1 cellular context compared by ENCODE assay signal in the genomic region with DNA sequence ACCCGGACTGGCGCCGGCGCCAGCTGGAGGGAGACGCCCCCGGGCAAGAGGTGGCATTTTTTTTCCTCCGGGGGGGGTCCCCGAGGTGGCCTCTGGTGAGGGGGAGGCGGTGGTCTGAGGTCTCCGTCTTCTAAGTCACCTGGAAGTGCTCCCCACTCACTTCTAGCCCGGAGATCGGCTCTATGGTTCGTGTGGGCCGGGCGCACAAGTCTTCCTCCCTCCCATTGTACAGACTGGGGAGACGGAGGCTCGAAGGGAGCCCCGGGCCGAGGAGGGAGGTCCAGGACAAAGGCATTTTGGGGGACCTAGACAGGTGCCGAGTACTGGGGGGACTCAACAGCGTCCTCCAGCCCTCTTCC.
TF ChIP-seq lines count a peak whose summit lies in the region.

No MANE protein-coding gene starts in this region.

TF ChIP-seq in K562, 482 proteins besides CTCF, POLR2A, EP300 and RAD21 (continued from another document):
- TF ChIP-seq, protein P1, sequence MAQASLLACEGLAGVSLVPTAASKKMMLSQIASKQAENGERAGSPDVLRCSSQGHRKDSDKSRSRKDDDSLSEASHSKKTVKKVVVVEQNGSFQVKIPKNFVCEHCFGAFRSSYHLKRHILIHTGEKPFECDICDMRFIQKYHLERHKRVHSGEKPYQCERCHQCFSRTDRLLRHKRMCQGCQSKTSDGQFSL (CRISPR knock-in tag; IDR thresholded peaks at IDR 0.05): no peak
- TF ChIP-seq, protein P1 (tag; IDR thresholded peaks at IDR 0.05): 0 out of 4 replicates have a peak, but pooled peaks of 1 of the 2 experiments have one; percentile 19
- TF ChIP-seq JUNB (CRISPR knock-in tag; conservative IDR thresholded peaks at IDR 0.05): no peak
- TF ChIP-seq, protein P2, sequence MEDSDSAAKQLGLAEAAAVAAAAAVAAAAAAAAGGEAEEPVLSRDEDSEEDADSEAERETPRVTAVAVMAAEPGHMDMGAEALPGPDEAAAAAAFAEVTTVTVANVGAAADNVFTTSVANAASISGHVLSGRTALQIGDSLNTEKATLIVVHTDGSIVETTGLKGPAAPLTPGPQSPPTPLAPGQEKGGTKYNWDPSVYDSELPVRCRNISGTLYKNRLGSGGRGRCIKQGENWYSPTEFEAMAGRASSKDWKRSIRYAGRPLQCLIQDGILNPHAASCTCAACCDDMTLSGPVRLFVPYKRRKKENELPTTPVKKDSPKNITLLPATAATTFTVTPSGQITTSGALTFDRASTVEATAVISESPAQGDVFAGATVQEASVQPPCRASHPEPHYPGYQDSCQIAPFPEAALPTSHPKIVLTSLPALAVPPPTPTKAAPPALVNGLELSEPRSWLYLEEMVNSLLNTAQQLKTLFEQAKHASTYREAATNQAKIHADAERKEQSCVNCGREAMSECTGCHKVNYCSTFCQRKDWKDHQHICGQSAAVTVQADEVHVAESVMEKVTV (CRISPR knock-in tag; IDR thresholded peaks at IDR 0.05): no peak
- peak; percentile 44; the same call in 1 of the 2 replicates for TF ChIP-seq ZNF263 (CRISPR knock-in tag; IDR thresholded peaks at IDR 0.05; ENCODE audit: borderline replicate concordance)
- TF ChIP-seq SP1 (CRISPR knock-in tag; IDR thresholded peaks at IDR 0.05): peak; percentile 49
- TF ChIP-seq CHCHD3 (CRISPR knock-in tag; IDR thresholded peaks at IDR 0.05): no peak
- peak; percentile 4 for TF ChIP-seq PCBP1 (IDR thresholded peaks at IDR 0.05; ENCODE audit: low read depth, low read length, poor library complexity, severe bottlenecking)
- peak; percentile 2 for TF ChIP-seq POLR2B (IDR thresholded peaks at IDR 0.05; ENCODE audit: low read depth, partially characterized antibody)
- TF ChIP-seq HDAC2 (IDR thresholded peaks at IDR 0.05): peak; percentile 69; the same call in 1 of the 2 replicates
- TF ChIP-seq NFRKB (IDR thresholded peaks at IDR 0.05; ENCODE audit: low read depth): peak; percentile 57; the same call in 1 of the 2 replicates
- TF ChIP-seq, protein P3, sequence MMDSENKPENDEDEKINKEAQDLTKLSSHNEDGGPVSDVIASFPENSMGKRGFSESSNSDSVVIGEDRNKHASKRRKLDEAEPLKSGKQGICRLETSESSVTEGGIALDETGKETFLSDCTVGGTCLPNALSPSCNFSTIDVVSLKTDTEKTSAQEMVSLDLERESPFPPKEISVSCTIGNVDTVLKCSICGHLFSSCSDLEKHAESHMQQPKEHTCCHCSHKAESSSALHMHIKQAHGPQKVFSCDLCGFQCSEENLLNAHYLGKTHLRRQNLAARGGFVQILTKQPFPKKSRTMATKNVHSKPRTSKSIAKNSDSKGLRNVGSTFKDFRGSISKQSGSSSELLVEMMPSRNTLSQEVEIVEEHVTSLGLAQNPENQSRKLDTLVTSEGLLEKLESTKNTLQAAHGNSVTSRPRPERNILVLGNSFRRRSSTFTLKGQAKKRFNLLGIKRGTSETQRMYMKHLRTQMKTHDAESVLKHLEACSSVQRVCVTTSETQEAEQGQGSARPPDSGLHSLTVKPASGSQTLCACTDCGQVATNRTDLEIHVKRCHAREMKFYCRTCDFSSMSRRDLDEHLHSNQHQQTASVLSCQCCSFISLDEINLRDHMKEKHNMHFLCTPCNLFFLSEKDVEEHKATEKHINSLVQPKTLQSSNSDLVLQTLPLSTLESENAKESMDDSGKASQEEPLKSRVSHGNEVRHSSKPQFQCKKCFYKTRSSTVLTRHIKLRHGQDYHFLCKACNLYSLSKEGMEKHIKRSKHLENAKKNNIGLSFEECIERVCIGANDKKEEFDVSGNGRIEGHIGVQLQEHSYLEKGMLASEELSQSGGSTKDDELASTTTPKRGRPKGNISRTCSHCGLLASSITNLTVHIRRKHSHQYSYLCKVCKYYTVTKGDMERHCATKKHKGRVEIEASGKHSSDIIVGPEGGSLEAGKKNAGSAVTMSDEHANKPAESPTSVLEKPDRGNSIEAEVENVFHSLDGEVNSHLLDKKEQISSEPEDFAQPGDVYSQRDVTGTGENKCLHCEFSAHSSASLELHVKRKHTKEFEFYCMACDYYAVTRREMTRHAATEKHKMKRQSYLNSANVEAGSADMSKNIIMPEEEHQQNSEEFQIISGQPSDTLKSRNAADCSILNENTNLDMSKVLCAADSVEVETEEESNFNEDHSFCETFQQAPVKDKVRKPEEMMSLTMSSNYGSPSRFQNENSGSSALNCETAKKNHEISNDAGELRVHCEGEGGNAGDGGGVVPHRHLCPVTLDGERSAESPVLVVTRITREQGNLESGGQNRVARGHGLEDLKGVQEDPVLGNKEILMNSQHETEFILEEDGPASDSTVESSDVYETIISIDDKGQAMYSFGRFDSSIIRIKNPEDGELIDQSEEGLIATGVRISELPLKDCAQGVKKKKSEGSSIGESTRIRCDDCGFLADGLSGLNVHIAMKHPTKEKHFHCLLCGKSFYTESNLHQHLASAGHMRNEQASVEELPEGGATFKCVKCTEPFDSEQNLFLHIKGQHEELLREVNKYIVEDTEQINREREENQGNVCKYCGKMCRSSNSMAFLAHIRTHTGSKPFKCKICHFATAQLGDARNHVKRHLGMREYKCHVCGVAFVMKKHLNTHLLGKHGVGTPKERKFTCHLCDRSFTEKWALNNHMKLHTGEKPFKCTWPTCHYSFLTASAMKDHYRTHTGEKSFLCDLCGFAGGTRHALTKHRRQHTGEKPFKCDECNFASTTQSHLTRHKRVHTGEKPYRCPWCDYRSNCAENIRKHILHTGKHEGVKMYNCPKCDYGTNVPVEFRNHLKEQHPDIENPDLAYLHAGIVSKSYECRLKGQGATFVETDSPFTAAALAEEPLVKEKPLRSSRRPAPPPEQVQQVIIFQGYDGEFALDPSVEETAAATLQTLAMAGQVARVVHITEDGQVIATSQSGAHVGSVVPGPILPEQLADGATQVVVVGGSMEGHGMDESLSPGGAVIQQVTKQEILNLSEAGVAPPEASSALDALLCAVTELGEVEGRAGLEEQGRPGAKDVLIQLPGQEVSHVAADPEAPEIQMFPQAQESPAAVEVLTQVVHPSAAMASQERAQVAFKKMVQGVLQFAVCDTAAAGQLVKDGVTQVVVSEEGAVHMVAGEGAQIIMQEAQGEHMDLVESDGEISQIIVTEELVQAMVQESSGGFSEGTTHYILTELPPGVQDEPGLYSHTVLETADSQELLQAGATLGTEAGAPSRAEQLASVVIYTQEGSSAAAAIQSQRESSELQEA (IDR thresholded peaks at IDR 0.05; ENCODE audit: low read depth): peak; percentile 34; the same call in 1 of the 2 replicates
- peak; percentile 49; the same call in 1 of the 2 replicates for TF ChIP-seq SMARCA5 (IDR thresholded peaks at IDR 0.05)
- no peak for TF ChIP-seq ZC3H11A (IDR thresholded peaks at IDR 0.05; ENCODE audit: low read depth, low read length)
- TF ChIP-seq, protein P4, sequence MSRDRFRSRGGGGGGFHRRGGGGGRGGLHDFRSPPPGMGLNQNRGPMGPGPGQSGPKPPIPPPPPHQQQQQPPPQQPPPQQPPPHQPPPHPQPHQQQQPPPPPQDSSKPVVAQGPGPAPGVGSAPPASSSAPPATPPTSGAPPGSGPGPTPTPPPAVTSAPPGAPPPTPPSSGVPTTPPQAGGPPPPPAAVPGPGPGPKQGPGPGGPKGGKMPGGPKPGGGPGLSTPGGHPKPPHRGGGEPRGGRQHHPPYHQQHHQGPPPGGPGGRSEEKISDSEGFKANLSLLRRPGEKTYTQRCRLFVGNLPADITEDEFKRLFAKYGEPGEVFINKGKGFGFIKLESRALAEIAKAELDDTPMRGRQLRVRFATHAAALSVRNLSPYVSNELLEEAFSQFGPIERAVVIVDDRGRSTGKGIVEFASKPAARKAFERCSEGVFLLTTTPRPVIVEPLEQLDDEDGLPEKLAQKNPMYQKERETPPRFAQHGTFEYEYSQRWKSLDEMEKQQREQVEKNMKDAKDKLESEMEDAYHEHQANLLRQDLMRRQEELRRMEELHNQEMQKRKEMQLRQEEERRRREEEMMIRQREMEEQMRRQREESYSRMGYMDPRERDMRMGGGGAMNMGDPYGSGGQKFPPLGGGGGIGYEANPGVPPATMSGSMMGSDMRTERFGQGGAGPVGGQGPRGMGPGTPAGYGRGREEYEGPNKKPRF (IDR thresholded peaks at IDR 0.05; ENCODE audit: low read depth, low read length): no peak
- no peak for TF ChIP-seq RBFOX2 (IDR thresholded peaks at IDR 0.05; ENCODE audit: low read depth, low read length)
- peak in 1 of 2 experiments; percentile 23; a peak in 1 of 4 replicates for TF ChIP-seq RCOR1 (IDR thresholded peaks at IDR 0.05; ENCODE audit: borderline replicate concordance in 1 of 2, low read depth in 2 of 2, low read length in 2 of 2)
- 0 out of 2 replicates have a peak, but pooled peaks have one; percentile 30 for TF ChIP-seq GABPB1 (CRISPR knock-in tag; IDR thresholded peaks at IDR 0.05)
- TF ChIP-seq NCOA2 (IDR thresholded peaks at IDR 0.05; ENCODE audit: partially characterized antibody in 2 of 2): no peak
- TF ChIP-seq SIN3A (IDR thresholded peaks at IDR 0.05; ENCODE audit: borderline replicate concordance in 2 of 2, control insufficient read depth in 1 of 2, low read depth in 2 of 2, low read length in 2 of 2): peak in 1 of 2 experiments; percentile 32; a peak in 1 of 4 replicates
- TF ChIP-seq BCOR (IDR thresholded peaks at IDR 0.05): peak; percentile 89
- TF ChIP-seq HDAC1 (IDR thresholded peaks at IDR 0.05): peak in 1 of 2 experiments; percentile 11; a peak in 1 of 4 replicates
- peak; percentile 4 for TF ChIP-seq BRD9 (IDR thresholded peaks at IDR 0.05; ENCODE audit: low read depth, partially characterized antibody)
- TF ChIP-seq BRD4 (IDR thresholded peaks at IDR 0.05): 0 out of 2 replicates have a peak, but pooled peaks have one; percentile 14
- TF ChIP-seq GABPA (tag; conservative IDR thresholded peaks at IDR 0.05; ENCODE audit: low read depth): 0 out of 2 replicates have a peak, but pooled peaks have one; percentile 6
- peak; percentile 17 for TF ChIP-seq PHF20 (IDR thresholded peaks at IDR 0.05; ENCODE audit: partially characterized antibody)
- peak; percentile 59 for TF ChIP-seq DACH1 (IDR thresholded peaks at IDR 0.05; ENCODE audit: partially characterized antibody)
- peak; percentile 26; the same call in 1 of the 2 replicates for TF ChIP-seq PHF8 (IDR thresholded peaks at IDR 0.05; ENCODE audit: borderline replicate concordance, low read length)
- TF ChIP-seq, protein P5, sequence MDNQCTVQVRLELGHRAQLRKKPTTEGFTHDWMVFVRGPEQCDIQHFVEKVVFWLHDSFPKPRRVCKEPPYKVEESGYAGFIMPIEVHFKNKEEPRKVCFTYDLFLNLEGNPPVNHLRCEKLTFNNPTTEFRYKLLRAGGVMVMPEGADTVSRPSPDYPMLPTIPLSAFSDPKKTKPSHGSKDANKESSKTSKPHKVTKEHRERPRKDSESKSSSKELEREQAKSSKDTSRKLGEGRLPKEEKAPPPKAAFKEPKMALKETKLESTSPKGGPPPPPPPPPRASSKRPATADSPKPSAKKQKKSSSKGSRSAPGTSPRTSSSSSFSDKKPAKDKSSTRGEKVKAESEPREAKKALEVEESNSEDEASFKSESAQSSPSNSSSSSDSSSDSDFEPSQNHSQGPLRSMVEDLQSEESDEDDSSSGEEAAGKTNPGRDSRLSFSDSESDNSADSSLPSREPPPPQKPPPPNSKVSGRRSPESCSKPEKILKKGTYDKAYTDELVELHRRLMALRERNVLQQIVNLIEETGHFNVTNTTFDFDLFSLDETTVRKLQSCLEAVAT (IDR thresholded peaks at IDR 0.05): no peak
- TF ChIP-seq, protein P6, sequence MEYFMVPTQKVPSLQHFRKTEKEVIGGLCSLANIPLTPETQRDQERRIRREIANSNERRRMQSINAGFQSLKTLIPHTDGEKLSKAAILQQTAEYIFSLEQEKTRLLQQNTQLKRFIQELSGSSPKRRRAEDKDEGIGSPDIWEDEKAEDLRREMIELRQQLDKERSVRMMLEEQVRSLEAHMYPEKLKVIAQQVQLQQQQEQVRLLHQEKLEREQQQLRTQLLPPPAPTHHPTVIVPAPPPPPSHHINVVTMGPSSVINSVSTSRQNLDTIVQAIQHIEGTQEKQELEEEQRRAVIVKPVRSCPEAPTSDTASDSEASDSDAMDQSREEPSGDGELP (CRISPR knock-in tag; IDR thresholded peaks at IDR 0.05; ENCODE audit: borderline replicate concordance): peak; percentile 89
- peak; percentile 90 for TF ChIP-seq MTF1 (CRISPR knock-in tag; IDR thresholded peaks at IDR 0.05; ENCODE audit: borderline replicate concordance)
